1 cellular context compared by ENCODE assay signal in the genomic region with DNA sequence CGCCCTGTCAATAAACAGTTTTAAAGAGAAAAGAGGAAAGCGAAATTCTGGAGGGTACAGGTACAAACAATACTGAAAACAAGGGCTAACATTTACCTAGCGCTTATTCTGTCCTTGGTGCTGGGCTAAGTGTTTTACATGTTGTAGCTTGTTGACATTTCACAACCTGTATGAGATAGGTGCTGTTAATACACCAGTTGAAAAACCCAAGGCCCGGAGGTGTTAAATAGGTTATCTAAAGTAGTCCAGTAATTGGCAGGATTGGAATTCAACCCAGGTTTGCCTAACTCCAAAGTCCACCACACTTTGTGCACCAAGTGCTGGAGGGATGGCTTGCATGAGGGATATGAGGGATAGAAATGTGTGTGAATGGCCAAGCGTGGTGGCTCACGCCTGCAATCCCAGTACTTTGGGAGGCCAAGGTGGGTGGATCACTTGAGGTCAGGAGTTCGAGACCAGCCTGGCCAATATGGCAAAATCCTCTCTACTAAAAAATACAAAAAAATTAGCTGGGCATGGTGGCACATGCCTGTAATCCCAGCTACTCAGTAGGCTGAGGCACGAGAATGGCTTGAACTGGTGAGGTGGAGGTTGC.
A peak's percentile ranks its signal among the peaks of the same experiment; 100 is the strongest.
TF ChIP-seq lines count a peak whose summit lies in the region.

No MANE protein-coding gene starts in this region.

TF ChIP-seq in HepG2, 621 proteins besides CTCF, POLR2A, EP300 and RAD21 (continues in another document):
- TF ChIP-seq TBX2 (CRISPR knock-in tag; IDR thresholded peaks at IDR 0.05; ENCODE audit: borderline replicate concordance) (peak; percentile 97), GATAD1 (CRISPR knock-in tag; IDR thresholded peaks at IDR 0.05) (no peak), ZNF431 (CRISPR knock-in tag; IDR thresholded peaks at IDR 0.05; ENCODE audit: borderline replicate concordance, low read depth) (no peak), ZNF543 (CRISPR knock-in tag; IDR thresholded peaks at IDR 0.05) (no peak), FOXK1 (CRISPR knock-in tag; IDR thresholded peaks at IDR 0.05; ENCODE audit: borderline replicate concordance, low read depth) (peak; percentile 15; the same call in 1 of the 2 replicates), CEBPB (IDR thresholded peaks at IDR 0.05; ENCODE audit: borderline replicate concordance, low read depth, low read length) (peak; percentile 55; the same call in 1 of the 2 replicates), PITX1 (CRISPR knock-in tag; IDR thresholded peaks at IDR 0.05) (no peak), HHEX (CRISPR knock-in tag; IDR thresholded peaks at IDR 0.05) (0 out of 2 replicates have a peak, but pooled peaks have one; percentile 25), REXO4 (CRISPR knock-in tag; IDR thresholded peaks at IDR 0.05; ENCODE audit: borderline replicate concordance) (no peak), KMT2A (CRISPR knock-in tag; IDR thresholded peaks at IDR 0.05) (no peak), ARHGAP35 (CRISPR knock-in tag; IDR thresholded peaks at IDR 0.05; ENCODE audit: borderline replicate concordance) (no peak), SOX13 (IDR thresholded peaks at IDR 0.05) (no peak), SOX13 (CRISPR knock-in tag; conservative IDR thresholded peaks at IDR 0.05 in 1 of 2, IDR thresholded peaks at IDR 0.05 in 1 of 2) (peak in 1 of 2 experiments; percentile 53; a peak in 2 of 4 replicates), HNF4A (CRISPR knock-in tag; IDR thresholded peaks at IDR 0.05) (peak; percentile 80), SETDB1 (CRISPR knock-in tag; IDR thresholded peaks at IDR 0.05; ENCODE audit: borderline replicate concordance) (no peak), MIXL1 (CRISPR knock-in tag; IDR thresholded peaks at IDR 0.05) (peak; percentile 23; the same call in 1 of the 2 replicates), HNF4G (IDR thresholded peaks at IDR 0.05; ENCODE audit: borderline replicate concordance, low read depth, low read length) (peak; percentile 37; the same call in 1 of the 2 replicates), HNF4G (CRISPR knock-in tag; IDR thresholded peaks at IDR 0.05; ENCODE audit: borderline replicate concordance, low read depth) (no peak), HDAC6 (IDR thresholded peaks at IDR 0.05; ENCODE audit: low read depth, low read length) (no peak), TAF1 (CRISPR knock-in tag; IDR thresholded peaks at IDR 0.05) (no peak), TP53 (CRISPR knock-in tag; conservative IDR thresholded peaks at IDR 0.05) (no peak), HDAC1 (CRISPR knock-in tag; IDR thresholded peaks at IDR 0.05) (0 out of 2 replicates have a peak, but pooled peaks have one; percentile 20), ADNP (CRISPR knock-in tag; IDR thresholded peaks at IDR 0.05) (0 out of 2 replicates have a peak, but pooled peaks have one; percentile 41), NONO (IDR thresholded peaks at IDR 0.05) (no peak), NONO (CRISPR knock-in tag; conservative IDR thresholded peaks at IDR 0.05) (0 out of 2 replicates have a peak, but pooled peaks have one; percentile 21), ZMYM3 (CRISPR knock-in tag; IDR thresholded peaks at IDR 0.05) (peak; percentile 50), FOXJ3 (CRISPR knock-in tag; IDR thresholded peaks at IDR 0.05; ENCODE audit: borderline replicate concordance) (no peak), FOXA3 (CRISPR knock-in tag; IDR thresholded peaks at IDR 0.05) (peak; percentile 72), THYN1 (CRISPR knock-in tag; IDR thresholded peaks at IDR 0.05; ENCODE audit: borderline replicate concordance, low read depth) (no peak), SOX6 (IDR thresholded peaks at IDR 0.05) (no peak), SOX6 (CRISPR knock-in tag; IDR thresholded peaks at IDR 0.05) (peak; percentile 67), NCOR1 (IDR thresholded peaks at IDR 0.05; ENCODE audit: borderline replicate concordance, low read length) (peak; percentile 36; the same call in 1 of the 2 replicates), PAX8 (CRISPR knock-in tag; IDR thresholded peaks at IDR 0.05; ENCODE audit: borderline replicate concordance) (no peak), ZNF546 (CRISPR knock-in tag; conservative IDR thresholded peaks at IDR 0.05) (no peak), ELF3 (CRISPR knock-in tag; IDR thresholded peaks at IDR 0.05) (no peak), ZMAT3 (CRISPR knock-in tag; conservative IDR thresholded peaks at IDR 0.05) (no peak), SRF (IDR thresholded peaks at IDR 0.05; ENCODE audit: low read depth, low read length) (no peak), FOXP1 (IDR thresholded peaks at IDR 0.05) (0 out of 2 replicates have a peak, but pooled peaks have one; percentile 43), FOXP1 (CRISPR knock-in tag; IDR thresholded peaks at IDR 0.05) (peak; percentile 70; the same call in 1 of the 2 replicates), PHF21A (CRISPR knock-in tag; IDR thresholded peaks at IDR 0.05) (peak; percentile 39; the same call in 1 of the 2 replicates), ZNF432 (CRISPR knock-in tag; IDR thresholded peaks at IDR 0.05; ENCODE audit: borderline replicate concordance) (0 out of 2 replicates have a peak, but pooled peaks have one; percentile 54), MAZ (IDR thresholded peaks at IDR 0.05; ENCODE audit: borderline replicate concordance, low read depth, low read length) (no peak), MAZ (CRISPR knock-in tag; IDR thresholded peaks at IDR 0.05; ENCODE audit: low read depth) (0 out of 2 replicates have a peak, but pooled peaks have one; percentile 18), NR2F6 (IDR thresholded peaks at IDR 0.05) (peak; percentile 59), NR2F6 (CRISPR knock-in tag; IDR thresholded peaks at IDR 0.05) (no peak), FOXA1 (IDR thresholded peaks at IDR 0.05) (peak; percentile 51; the same call in 1 of the 2 replicates), FOXA1 (CRISPR knock-in tag; IDR thresholded peaks at IDR 0.05) (peak; percentile 74)
- TF ChIP-seq, protein P1, sequence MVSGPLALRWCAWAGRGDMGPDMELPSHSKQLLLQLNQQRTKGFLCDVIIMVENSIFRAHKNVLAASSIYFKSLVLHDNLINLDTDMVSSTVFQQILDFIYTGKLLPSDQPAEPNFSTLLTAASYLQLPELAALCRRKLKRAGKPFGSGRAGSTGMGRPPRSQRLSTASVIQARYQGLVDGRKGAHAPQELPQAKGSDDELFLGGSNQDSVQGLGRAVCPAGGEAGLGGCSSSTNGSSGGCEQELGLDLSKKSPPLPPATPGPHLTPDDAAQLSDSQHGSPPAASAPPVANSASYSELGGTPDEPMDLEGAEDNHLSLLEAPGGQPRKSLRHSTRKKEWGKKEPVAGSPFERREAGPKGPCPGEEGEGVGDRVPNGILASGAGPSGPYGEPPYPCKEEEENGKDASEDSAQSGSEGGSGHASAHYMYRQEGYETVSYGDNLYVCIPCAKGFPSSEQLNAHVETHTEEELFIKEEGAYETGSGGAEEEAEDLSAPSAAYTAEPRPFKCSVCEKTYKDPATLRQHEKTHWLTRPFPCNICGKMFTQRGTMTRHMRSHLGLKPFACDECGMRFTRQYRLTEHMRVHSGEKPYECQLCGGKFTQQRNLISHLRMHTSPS (CRISPR knock-in tag; IDR thresholded peaks at IDR 0.05; ENCODE audit: low read depth), result no peak
- TF ChIP-seq, protein P2, sequence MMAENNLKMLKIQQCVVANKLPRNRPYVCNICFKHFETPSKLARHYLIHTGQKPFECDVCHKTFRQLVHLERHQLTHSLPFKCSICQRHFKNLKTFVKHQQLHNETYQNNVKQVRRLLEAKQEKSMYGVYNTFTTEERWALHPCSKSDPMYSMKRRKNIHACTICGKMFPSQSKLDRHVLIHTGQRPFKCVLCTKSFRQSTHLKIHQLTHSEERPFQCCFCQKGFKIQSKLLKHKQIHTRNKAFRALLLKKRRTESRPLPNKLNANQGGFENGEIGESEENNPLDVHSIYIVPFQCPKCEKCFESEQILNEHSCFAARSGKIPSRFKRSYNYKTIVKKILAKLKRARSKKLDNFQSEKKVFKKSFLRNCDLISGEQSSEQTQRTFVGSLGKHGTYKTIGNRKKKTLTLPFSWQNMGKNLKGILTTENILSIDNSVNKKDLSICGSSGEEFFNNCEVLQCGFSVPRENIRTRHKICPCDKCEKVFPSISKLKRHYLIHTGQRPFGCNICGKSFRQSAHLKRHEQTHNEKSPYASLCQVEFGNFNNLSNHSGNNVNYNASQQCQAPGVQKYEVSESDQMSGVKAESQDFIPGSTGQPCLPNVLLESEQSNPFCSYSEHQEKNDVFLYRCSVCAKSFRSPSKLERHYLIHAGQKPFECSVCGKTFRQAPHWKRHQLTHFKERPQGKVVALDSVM (CRISPR knock-in tag; IDR thresholded peaks at IDR 0.05), result no peak
- TF ChIP-seq, protein P3, sequence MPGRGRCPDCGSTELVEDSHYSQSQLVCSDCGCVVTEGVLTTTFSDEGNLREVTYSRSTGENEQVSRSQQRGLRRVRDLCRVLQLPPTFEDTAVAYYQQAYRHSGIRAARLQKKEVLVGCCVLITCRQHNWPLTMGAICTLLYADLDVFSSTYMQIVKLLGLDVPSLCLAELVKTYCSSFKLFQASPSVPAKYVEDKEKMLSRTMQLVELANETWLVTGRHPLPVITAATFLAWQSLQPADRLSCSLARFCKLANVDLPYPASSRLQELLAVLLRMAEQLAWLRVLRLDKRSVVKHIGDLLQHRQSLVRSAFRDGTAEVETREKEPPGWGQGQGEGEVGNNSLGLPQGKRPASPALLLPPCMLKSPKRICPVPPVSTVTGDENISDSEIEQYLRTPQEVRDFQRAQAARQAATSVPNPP (CRISPR knock-in tag; IDR thresholded peaks at IDR 0.05), result 0 out of 2 replicates have a peak, but pooled peaks have one; percentile 18
- TF ChIP-seq, protein P4, sequence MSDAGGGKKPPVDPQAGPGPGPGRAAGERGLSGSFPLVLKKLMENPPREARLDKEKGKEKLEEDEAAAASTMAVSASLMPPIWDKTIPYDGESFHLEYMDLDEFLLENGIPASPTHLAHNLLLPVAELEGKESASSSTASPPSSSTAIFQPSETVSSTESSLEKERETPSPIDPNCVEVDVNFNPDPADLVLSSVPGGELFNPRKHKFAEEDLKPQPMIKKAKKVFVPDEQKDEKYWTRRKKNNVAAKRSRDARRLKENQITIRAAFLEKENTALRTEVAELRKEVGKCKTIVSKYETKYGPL (CRISPR knock-in tag; IDR thresholded peaks at IDR 0.05), result no peak
- TF ChIP-seq, protein P5, sequence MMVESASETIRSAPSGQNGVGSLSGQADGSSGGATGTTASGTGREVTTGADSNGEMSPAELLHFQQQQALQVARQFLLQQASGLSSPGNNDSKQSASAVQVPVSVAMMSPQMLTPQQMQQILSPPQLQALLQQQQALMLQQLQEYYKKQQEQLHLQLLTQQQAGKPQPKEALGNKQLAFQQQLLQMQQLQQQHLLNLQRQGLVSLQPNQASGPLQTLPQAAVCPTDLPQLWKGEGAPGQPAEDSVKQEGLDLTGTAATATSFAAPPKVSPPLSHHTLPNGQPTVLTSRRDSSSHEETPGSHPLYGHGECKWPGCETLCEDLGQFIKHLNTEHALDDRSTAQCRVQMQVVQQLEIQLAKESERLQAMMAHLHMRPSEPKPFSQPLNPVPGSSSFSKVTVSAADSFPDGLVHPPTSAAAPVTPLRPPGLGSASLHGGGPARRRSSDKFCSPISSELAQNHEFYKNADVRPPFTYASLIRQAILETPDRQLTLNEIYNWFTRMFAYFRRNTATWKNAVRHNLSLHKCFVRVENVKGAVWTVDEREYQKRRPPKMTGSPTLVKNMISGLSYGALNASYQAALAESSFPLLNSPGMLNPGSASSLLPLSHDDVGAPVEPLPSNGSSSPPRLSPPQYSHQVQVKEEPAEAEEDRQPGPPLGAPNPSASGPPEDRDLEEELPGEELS (CRISPR knock-in tag; IDR thresholded peaks at IDR 0.05), result peak; percentile 37
- TF ChIP-seq, protein P6, sequence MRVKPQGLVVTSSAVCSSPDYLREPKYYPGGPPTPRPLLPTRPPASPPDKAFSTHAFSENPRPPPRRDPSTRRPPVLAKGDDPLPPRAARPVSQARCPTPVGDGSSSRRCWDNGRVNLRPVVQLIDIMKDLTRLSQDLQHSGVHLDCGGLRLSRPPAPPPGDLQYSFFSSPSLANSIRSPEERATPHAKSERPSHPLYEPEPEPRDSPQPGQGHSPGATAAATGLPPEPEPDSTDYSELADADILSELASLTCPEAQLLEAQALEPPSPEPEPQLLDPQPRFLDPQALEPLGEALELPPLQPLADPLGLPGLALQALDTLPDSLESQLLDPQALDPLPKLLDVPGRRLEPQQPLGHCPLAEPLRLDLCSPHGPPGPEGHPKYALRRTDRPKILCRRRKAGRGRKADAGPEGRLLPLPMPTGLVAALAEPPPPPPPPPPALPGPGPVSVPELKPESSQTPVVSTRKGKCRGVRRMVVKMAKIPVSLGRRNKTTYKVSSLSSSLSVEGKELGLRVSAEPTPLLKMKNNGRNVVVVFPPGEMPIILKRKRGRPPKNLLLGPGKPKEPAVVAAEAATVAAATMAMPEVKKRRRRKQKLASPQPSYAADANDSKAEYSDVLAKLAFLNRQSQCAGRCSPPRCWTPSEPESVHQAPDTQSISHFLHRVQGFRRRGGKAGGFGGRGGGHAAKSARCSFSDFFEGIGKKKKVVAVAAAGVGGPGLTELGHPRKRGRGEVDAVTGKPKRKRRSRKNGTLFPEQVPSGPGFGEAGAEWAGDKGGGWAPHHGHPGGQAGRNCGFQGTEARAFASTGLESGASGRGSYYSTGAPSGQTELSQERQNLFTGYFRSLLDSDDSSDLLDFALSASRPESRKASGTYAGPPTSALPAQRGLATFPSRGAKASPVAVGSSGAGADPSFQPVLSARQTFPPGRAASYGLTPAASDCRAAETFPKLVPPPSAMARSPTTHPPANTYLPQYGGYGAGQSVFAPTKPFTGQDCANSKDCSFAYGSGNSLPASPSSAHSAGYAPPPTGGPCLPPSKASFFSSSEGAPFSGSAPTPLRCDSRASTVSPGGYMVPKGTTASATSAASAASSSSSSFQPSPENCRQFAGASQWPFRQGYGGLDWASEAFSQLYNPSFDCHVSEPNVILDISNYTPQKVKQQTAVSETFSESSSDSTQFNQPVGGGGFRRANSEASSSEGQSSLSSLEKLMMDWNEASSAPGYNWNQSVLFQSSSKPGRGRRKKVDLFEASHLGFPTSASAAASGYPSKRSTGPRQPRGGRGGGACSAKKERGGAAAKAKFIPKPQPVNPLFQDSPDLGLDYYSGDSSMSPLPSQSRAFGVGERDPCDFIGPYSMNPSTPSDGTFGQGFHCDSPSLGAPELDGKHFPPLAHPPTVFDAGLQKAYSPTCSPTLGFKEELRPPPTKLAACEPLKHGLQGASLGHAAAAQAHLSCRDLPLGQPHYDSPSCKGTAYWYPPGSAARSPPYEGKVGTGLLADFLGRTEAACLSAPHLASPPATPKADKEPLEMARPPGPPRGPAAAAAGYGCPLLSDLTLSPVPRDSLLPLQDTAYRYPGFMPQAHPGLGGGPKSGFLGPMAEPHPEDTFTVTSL (CRISPR knock-in tag; IDR thresholded peaks at IDR 0.05; ENCODE audit: borderline replicate concordance), result 0 out of 2 replicates have a peak, but pooled peaks have one; percentile 15
- TF ChIP-seq, protein P7, sequence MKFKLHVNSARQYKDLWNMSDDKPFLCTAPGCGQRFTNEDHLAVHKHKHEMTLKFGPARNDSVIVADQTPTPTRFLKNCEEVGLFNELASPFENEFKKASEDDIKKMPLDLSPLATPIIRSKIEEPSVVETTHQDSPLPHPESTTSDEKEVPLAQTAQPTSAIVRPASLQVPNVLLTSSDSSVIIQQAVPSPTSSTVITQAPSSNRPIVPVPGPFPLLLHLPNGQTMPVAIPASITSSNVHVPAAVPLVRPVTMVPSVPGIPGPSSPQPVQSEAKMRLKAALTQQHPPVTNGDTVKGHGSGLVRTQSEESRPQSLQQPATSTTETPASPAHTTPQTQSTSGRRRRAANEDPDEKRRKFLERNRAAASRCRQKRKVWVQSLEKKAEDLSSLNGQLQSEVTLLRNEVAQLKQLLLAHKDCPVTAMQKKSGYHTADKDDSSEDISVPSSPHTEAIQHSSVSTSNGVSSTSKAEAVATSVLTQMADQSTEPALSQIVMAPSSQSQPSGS (CRISPR knock-in tag; IDR thresholded peaks at IDR 0.05), result peak; percentile 14; the same call in 1 of the 2 replicates
